25 cellular contexts compared by ENCODE assay signal in genomic region chr22:50610581-50610980, GRCh38. TPM values are rescaled to one million over a fixed set of nuclear protein-coding genes. Genes with fewer than 3 reads are reported as not detected.
"Had no signal": no experiment of that assay in that cellular context is flagged by ENCODE, and none has a peak within 500 bp of the region (broad histone marks: within the 10 kb centered on the region; RNA-seq: fewer than 3 reads in every experiment).

No MANE protein-coding gene starts in this region.

- H3K36me3 Mint-ChIP-seq: activated CD4-positive, alpha-beta memory T cell treated with anti-CD3 and anti-CD28 coated beads for 36 hours; activated naive CD4-positive, alpha-beta T cell treated with anti-CD3 and anti-CD28 coated beads, Interleukin-2, amount 10 ng/mL, durations not matched to agents 7 days and 5 days; WTC11 had no signal

- DNase-seq: activated CD4-positive, alpha-beta memory T cell treated with anti-CD3 and anti-CD28 coated beads for 36 hours; activated CD4-positive, alpha-beta T cell treated with anti-CD3 and anti-CD28 coated beads, Interleukin-2, amount 10 ng/mL, durations not matched to agents 7 days and 5 days; activated CD8-positive, alpha-beta memory T cell treated with anti-CD3 and anti-CD28 coated beads for 24 hours; activated gamma-delta T cell treated with Interleukin-2 at 50 U/mL for 16 hours; activated naive CD4-positive, alpha-beta T cell treated with anti-CD3 and anti-CD28 coated beads, Interleukin-2, amount 10 ng/mL, durations not matched to agents 7 days and 5 days; activated T-cell treated with anti-CD3 and anti-CD28 coated beads, Interleukin-2, amount 50 U/mL, for 4 hours; amygdala; MG63; MV-4-11; NCI-H1092 treated with DMSO at 0.1 percent for 48 hours; NCI-H1417 treated with DMSO at 0.1 percent for 48 hours; NCI-H1694; NCI-H2029 treated with DMSO at 0.1 percent for 48 hours; NCI-H446; NCI-H524; NCI-H748 treated with DMSO at 0.1 percent for 48 hours; OCI-M1; Peyer's patch; Right ventricle myocardium superior; SJCRH30 had no signal

- H3K4me3 ChIP-seq: MG63, Peyer's patch, SJCRH30 had no signal

- H3K4me1 ChIP-seq: SJCRH30 had no signal

- H3K27me3 ChIP-seq: MG63, Peyer's patch had no signal

- H3K4me3 Mint-ChIP-seq: activated CD4-positive, alpha-beta memory T cell treated with anti-CD3 and anti-CD28 coated beads for 36 hours; activated CD4-positive, alpha-beta T cell treated with anti-CD3 and anti-CD28 coated beads, Interleukin-2, amount 10 ng/mL, durations not matched to agents 7 days and 5 days; activated naive CD4-positive, alpha-beta T cell treated with anti-CD3 and anti-CD28 coated beads, Interleukin-2, amount 10 ng/mL, durations not matched to agents 7 days and 5 days; activated T-cell treated with anti-CD3 and anti-CD28 coated beads, Interleukin-2, amount 50 U/mL, for 4 hours; brain; T-helper 1 cell treated with Interleukin-12 subunit alpha and Interleukin-12 subunit beta and Interleukin-4 antibody, amounts not matched to agents 30 μg/mL and 1 μg/mL, for 36 hours; WTC11 had no signal

- H3K9me3 Mint-ChIP-seq: activated CD4-positive, alpha-beta memory T cell treated with anti-CD3 and anti-CD28 coated beads for 36 hours; activated CD4-positive, alpha-beta T cell treated with anti-CD3 and anti-CD28 coated beads, Interleukin-2, amount 10 ng/mL, durations not matched to agents 7 days and 5 days; activated naive CD4-positive, alpha-beta T cell treated with anti-CD3 and anti-CD28 coated beads, Interleukin-2, amount 10 ng/mL, durations not matched to agents 7 days and 5 days; activated T-cell treated with anti-CD3 and anti-CD28 coated beads, Interleukin-2, amount 50 U/mL, for 4 hours; brain; T-helper 1 cell treated with Interleukin-12 subunit alpha and Interleukin-12 subunit beta and Interleukin-4 antibody, amounts not matched to agents 30 μg/mL and 1 μg/mL, for 36 hours; WTC11 had no signal

- H3K9me3 ChIP-seq: MG63, Peyer's patch, SJCRH30 had no signal

- ATAC-seq: activated T-cell treated with anti-CD3 and anti-CD28 coated beads, Interleukin-2, amount 50 U/mL, for 4 hours; WTC11 had no signal

- H3K27me3 Mint-ChIP-seq: brain had no signal

- H3K36me3 ChIP-seq: MG63, Peyer's patch, SJCRH30 had no signal

- H3K4me1 Mint-ChIP-seq: brain had no signal

- H3K27ac Mint-ChIP-seq: activated CD4-positive, alpha-beta memory T cell treated with anti-CD3 and anti-CD28 coated beads for 36 hours; activated CD4-positive, alpha-beta T cell treated with anti-CD3 and anti-CD28 coated beads, Interleukin-2, amount 10 ng/mL, durations not matched to agents 7 days and 5 days; activated naive CD4-positive, alpha-beta T cell treated with anti-CD3 and anti-CD28 coated beads, Interleukin-2, amount 10 ng/mL, durations not matched to agents 7 days and 5 days; brain; T-helper 1 cell treated with Interleukin-12 subunit alpha and Interleukin-12 subunit beta and Interleukin-4 antibody, amounts not matched to agents 30 μg/mL and 1 μg/mL, for 36 hours; WTC11 had no signal

- H3K27ac ChIP-seq: Peyer's patch, RWPE1, SJCRH30 had no signal

RNA-seq across cellular contexts. Expression of gene SYCE3, which starts 47.9 kb away (rescaled TPM):
- total RNA-seq: activated T-cell treated with anti-CD3 and anti-CD28 coated beads, Interleukin-2, amount 50 U/mL, for 4 hours; astrocyte; Peyer's patch; Right ventricle myocardium superior; SJCRH30 had no signal
